16 cellular contexts compared by ENCODE assay signal in genomic region chr7:54831644-54832095, GRCh38.
A peak's percentile ranks its signal among the peaks of the same experiment; 100 is the strongest.
DNase-seq lines count a peak whose midpoint lies in the region; ATAC-seq and TF ChIP-seq lines count a peak whose summit lies in the region.
"Had no signal": no experiment of that assay in that cellular context is flagged by ENCODE, and none has a peak within 500 bp of the region (broad histone marks: within the 10 kb centered on the region; RNA-seq: fewer than 3 reads in every experiment).

No MANE protein-coding gene starts in this region.

- WGBS in IMR-90 (ENCODE audit: extremely low coverage in 2 of 2, insufficient read length in 1 of 2), 2 experiments, result no CpG with 5 or more reads among the region's 7 CpGs

- CTCF ChIA-PET in AG04450 (lab: Charles Lee) (interaction anchor here (0.8 to 1.3 kb wide), 3 partner anchors 9 to 424 kb away, joined by 3 to 5 read pairs (median 4); no protein-coding TSS in a partner anchor), IMR-90 (lab: Yijun Ruan, JAX) (no interaction called here)

- peak overlapping the region; percentile 45 for H3K14ac ChIP-seq in IMR-90 (replicated peaks; ENCODE audit: low read depth, low read length)

- POLR2A ChIA-PET in AG04450 (lab: Yijun Ruan, JAX), result interaction anchor here (0.6 kb wide), 1 partner anchor 19 kb away, joined by 3 read pairs; no protein-coding TSS in a partner anchor
- POLR2A ChIA-PET in IMR-90 (lab: Charles Lee; ENCODE audit: unreplicated experiment), result no interaction called here

- H2AFZ ChIP-seq in IMR-90 (replicated peaks; ENCODE audit: low read length, poor library complexity), result no peak overlapping the region

- dilution Hi-C loops in IMR-90 (cut with HindIII; ENCODE audit: low sequenced_read_pairs, unreplicated experiment), result no loop called here

- H3K4me2 ChIP-seq in IMR-90 (ENCODE audit: low read depth, low read length), result peak overlapping the region; percentile 50; the same call in 1 of the 2 replicates

- peak overlapping the region; percentile 30 for H2BK120ac ChIP-seq in IMR-90 (ENCODE audit: low read depth, low read length)

- H3K4me3 ChIP-seq in AG04450 (ENCODE audit: low read depth, low read length) (no peak overlapping the region), IMR-90 (ENCODE audit: insufficient read depth, low read depth, low read length) (no peak overlapping the region), RWPE2 (ENCODE audit: severe bottlenecking) (peak overlapping the region; percentile 0)
- H3K4me3 ChIP-seq: ovary, skin epidermis had no signal

- ATAC-seq in IMR-90 (ENCODE audit: low read depth), result peak; percentile 37
- ATAC-seq in RWPE2 (ENCODE audit: low read depth), result peak; percentile 86
- ATAC-seq in GM21737 (IDR thresholded peaks at IDR 0.05; ENCODE audit: unreplicated experiment), result no peak

- H3K9ac ChIP-seq in IMR-90 (ENCODE audit: low read depth, low read length), result no peak overlapping the region

- in situ Hi-C loops in IMR-90 (cut with MboI; ENCODE audit: low sequenced_read_pairs), result no loop called here

- peak overlapping the region; percentile 34 for H4K91ac ChIP-seq in IMR-90 (ENCODE audit: insufficient read depth, low read depth, low read length)

- no peaks in the 10 kb centered on the region for H3K27me3 ChIP-seq in AG04450 (ENCODE audit: control insufficient read depth, insufficient read depth, low read length)
- H3K27me3 ChIP-seq in IMR-90 (ENCODE audit: control insufficient read depth, insufficient read depth, low read length), result no peaks in the 10 kb centered on the region
- no peaks in the 10 kb centered on the region for H3K27me3 ChIP-seq in RWPE2 (ENCODE audit: insufficient read depth, poor library complexity, severe bottlenecking)
- H3K27me3 ChIP-seq: ovary had no signal

- H2AK5ac ChIP-seq in IMR-90 (ENCODE audit: low read depth, low read length), result peak overlapping the region; percentile 5; the same call in 1 of the 2 replicates

- peak overlapping the region; percentile 51; the same call in 1 of the 2 replicates for H3K56ac ChIP-seq in IMR-90 (ENCODE audit: extremely low read depth, insufficient read depth, low read length)

- peaks cover 5% of the 10 kb centered on the region for H3K4me1 ChIP-seq in IMR-90 (ENCODE audit: control insufficient read depth, insufficient read depth, low read length)
- H3K4me1 ChIP-seq in RWPE2 (ENCODE audit: insufficient read depth, poor library complexity, severe bottlenecking), result peaks cover 27% of the 10 kb centered on the region

- TF ChIP-seq POLR2A in IMR-90 (IDR thresholded peaks at IDR 0.05; ENCODE audit: low read depth, low read length), result no peak

- H2AK9ac ChIP-seq in IMR-90 (replicated peaks; ENCODE audit: low read depth, low read length, poor library complexity), result no peak overlapping the region

- H4K8ac ChIP-seq in IMR-90 (ENCODE audit: low read depth in 2 of 2, low read length in 2 of 2), result peak overlapping the region in 1 of 2 experiments; percentile 48; a peak in 1 of 4 replicates

- intact Hi-C loops in IMR-90 (cut with micrococcal nuclease), result no loop called here

- H4K20me1 ChIP-seq in IMR-90 (ENCODE audit: insufficient read depth, low read length), result no peaks in the 10 kb centered on the region

- H3K9me3 ChIP-seq in AG04450 (ENCODE audit: control insufficient read depth, insufficient read depth, low read length) (peaks cover 4% of the 10 kb centered on the region; the same call in 1 of the 2 replicates), IMR-90 (ENCODE audit: control insufficient read depth, insufficient read depth, low read length) (peaks cover 4% of the 10 kb centered on the region; the same call in 1 of the 2 replicates), RWPE2 (ENCODE audit: severe bottlenecking) (no peaks in the 10 kb centered on the region)
- H3K9me3 ChIP-seq: ovary had no signal

- TF ChIP-seq RAD21 in IMR-90 (IDR thresholded peaks at IDR 0.05; ENCODE audit: low read length), result no peak

- peak overlapping the region; percentile 87 for H3K18ac ChIP-seq in IMR-90 (ENCODE audit: low read depth, low read length)

- peak overlapping the region; percentile 6 for H2BK5ac ChIP-seq in IMR-90 (ENCODE audit: low read depth, low read length, poor library complexity, severe bottlenecking)

- TF ChIP-seq CTCF in AG04450 (IDR thresholded peaks at IDR 0.05; ENCODE audit: low read depth, low read length) (no peak), IMR-90 (conservative IDR thresholded peaks at IDR 0.05; ENCODE audit: low read depth, low read length) (no peak), RWPE2 (IDR thresholded peaks at IDR 0.05; ENCODE audit: poor library complexity, severe bottlenecking) (no peak)

- BruUV-seq in IMR-90 (replicated peaks; lab: Mats Ljungman, UMichigan), result no TSS peak

- H3K4ac ChIP-seq in IMR-90 (ENCODE audit: low read depth, low read length), result peak overlapping the region; percentile 45

- H4K5ac ChIP-seq in IMR-90 (ENCODE audit: low read depth, low read length), result no peak overlapping the region

- H3K9me1 ChIP-seq in IMR-90 (ENCODE audit: insufficient read depth, low read length), result peaks cover 5% of the 10 kb centered on the region; the same call in 1 of the 2 replicates

- no peak for DNase-seq in AG04450 (ENCODE audit: low read depth, low spot score)
- no peak for DNase-seq in IMR-90
- peak; percentile 88 for DNase-seq in RWPE2 (ENCODE audit: low spot score)
- peak; percentile 94 for DNase-seq in kidney tubule cell (ENCODE audit: low spot score)
- DNase-seq in NCI-H1105 (lab: John Stamatoyannopoulos, UW), result no peak
- DNase-seq in putamen (ENCODE audit: low spot score), result no peak
- no peak for DNase-seq in NCI-H2227 (lab: John Stamatoyannopoulos, UW; ENCODE audit: unreplicated experiment)
- DNase-seq: activated gamma-delta T cell treated with Interleukin-2 at 50 U/mL for 16 hours; cortex of kidney; DMS 273 treated with DMSO at 0.1 percent for 48 hours; NCI-H82; ovary; Right ventricle myocardium superior; stimulated activated naive CD4-positive, alpha-beta T cell had no signal

- H2BK20ac ChIP-seq in IMR-90 (ENCODE audit: low read depth, low read length), result peak overlapping the region; percentile 10

- H3K36me3 ChIP-seq in IMR-90 (ENCODE audit: control insufficient read depth, insufficient read depth, low read length) (no peaks in the 10 kb centered on the region), RWPE2 (ENCODE audit: low read depth) (no peaks in the 10 kb centered on the region)
- H3K36me3 ChIP-seq: ovary had no signal

- H3K27ac ChIP-seq in AG04450 (ENCODE audit: low read depth, low read length) (peak overlapping the region; percentile 60), IMR-90 (ENCODE audit: insufficient read depth, low read length) (no peak overlapping the region), RWPE2 (ENCODE audit: poor library complexity, severe bottlenecking) (peak overlapping the region; percentile 99)
- H3K27ac ChIP-seq: ovary had no signal

- H2BK15ac ChIP-seq in IMR-90 (ENCODE audit: low read depth, low read length), result peak overlapping the region; percentile 48; the same call in 1 of the 3 replicates

- 0 out of 2 replicates have a peak overlapping the region, but pooled peaks have one; percentile 5 for H3K23ac ChIP-seq in IMR-90 (ENCODE audit: low read depth, low read length)

- no peaks in the 10 kb centered on the region for H3K79me1 ChIP-seq in IMR-90 (ENCODE audit: low read depth in 1 of 2, low read length in 2 of 2)

TF ChIP-seq in IMR-90, 13 proteins besides CTCF, POLR2A, EP300 and RAD21:
- TF ChIP-seq RFX5 (IDR thresholded peaks at IDR 0.05; ENCODE audit: low read depth, low read length) (no peak), FOS (IDR thresholded peaks at IDR 0.05; ENCODE audit: low read depth, low read length) (no peak), MXI1 (IDR thresholded peaks at IDR 0.05; ENCODE audit: borderline replicate concordance, low read depth, low read length) (no peak), SMC3 (IDR thresholded peaks at IDR 0.05; ENCODE audit: low read depth, low read length) (no peak), ELK1 (IDR thresholded peaks at IDR 0.05; ENCODE audit: borderline replicate concordance, low read depth, low read length) (no peak), BHLHE40 (IDR thresholded peaks at IDR 0.05; ENCODE audit: low read depth, low read length) (no peak), RCOR1 (IDR thresholded peaks at IDR 0.05; ENCODE audit: insufficient replicate concordance, low read length) (no peak), CHD1 (IDR thresholded peaks at IDR 0.05; ENCODE audit: low read depth, low read length) (no peak), MAZ (IDR thresholded peaks at IDR 0.05; ENCODE audit: borderline replicate concordance, low read depth, low read length) (no peak), USF2 (IDR thresholded peaks at IDR 0.05; ENCODE audit: low read depth, low read length) (no peak), NFE2L2 (IDR thresholded peaks at IDR 0.05; ENCODE audit: low read depth, low read length) (no peak), MAFK (IDR thresholded peaks at IDR 0.05; ENCODE audit: low read depth, low read length) (no peak), CEBPB (IDR thresholded peaks at IDR 0.05; ENCODE audit: low read depth, low read length) (no peak)

Comparison
In these comparisons a context has a peak if more than half of its experiments do, and no peak if none do; other contexts are left out.
1. DNase-seq: peak in RWPE2 (single experiment) and kidney tubule cell (single experiment); none in AG04450 (single experiment), IMR-90 (single experiment), NCI-H1105 (single experiment), putamen (single experiment) and NCI-H2227 (single experiment).